In the genomic region with DNA sequence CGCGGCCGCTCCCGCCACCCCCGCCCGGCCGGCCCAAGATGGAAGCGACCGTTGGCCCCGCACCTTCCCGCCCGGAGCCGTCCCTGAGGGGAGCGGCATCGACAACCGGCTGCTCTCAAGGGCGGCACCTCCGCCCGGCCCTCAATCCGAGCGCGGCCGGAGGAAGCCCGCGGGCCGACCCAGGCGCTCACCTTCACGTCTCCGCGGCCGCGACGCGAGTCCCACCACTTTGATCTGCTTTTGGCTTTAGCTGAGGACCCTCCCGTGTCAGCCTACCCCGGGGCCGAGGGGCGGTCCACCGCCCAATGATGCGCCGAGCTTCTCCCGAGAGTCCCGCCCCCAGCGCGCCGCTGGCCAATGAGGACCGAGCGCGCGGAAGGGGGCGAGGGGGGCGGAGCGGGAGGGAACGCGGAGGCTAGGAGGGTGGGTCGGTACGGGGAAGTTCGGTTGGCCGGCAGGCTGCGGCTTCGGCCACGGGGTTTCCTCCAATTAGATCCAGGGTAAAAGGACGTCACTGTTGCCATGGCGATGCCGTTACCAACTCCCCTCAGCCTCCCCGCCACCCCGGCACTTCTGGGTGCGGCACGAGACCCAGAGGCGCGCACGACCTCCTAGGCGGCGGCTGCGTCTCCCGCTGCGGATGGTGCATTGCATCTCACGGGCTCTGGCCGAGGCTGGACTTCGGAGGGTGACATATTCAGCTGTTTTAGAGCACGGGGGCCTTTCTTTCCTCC, we compare ENCODE assay signal across 8 cellular contexts. TPM values are rescaled to one million over a fixed set of nuclear protein-coding genes. Genes with fewer than 3 reads are reported as not detected.
A peak's percentile ranks its signal among the peaks of the same experiment; 100 is the strongest.
DNase-seq lines count a peak whose midpoint lies in the region; ATAC-seq and TF ChIP-seq lines count a peak whose summit lies in the region.

Gene YWHAQ (minus strand): TSS at position 248 of the 734 bp plus-strand sequence. CDS start 545 bp downstream, outside the sequence.

- intact Hi-C loops in CD8-positive, alpha-beta T cell (cut with DNase I, micrococcal nuclease), result loop anchor here (1.0 to 10.0 kb wide), 14 partner anchors 72 to 1714 kb away; partner anchors contain the start of genes ADAM17 (in 2 of the 2), CPSF3 (in 2 of the 2), ITGB1BP1 (in 2 of the 2) and KLF11 (in 2 of the 2)
- intact Hi-C loops in lower lobe of right lung (cut with DNase I), result no loop called here

- no peak for TF ChIP-seq CTCF in CD8-positive, alpha-beta T cell (IDR thresholded peaks at IDR 0.05)
- no peak for TF ChIP-seq CTCF in lower lobe of right lung (IDR thresholded peaks at IDR 0.05)

- POLR2A ChIA-PET in CD8-positive, alpha-beta T cell (lab: Charles Lee), result interaction anchor here (0.6 to 3.2 kb wide), 13 partner anchors 12 to 490 kb away, joined by 3 to 42 read pairs (median 7); partner anchors contain the start of genes ADAM17, CPSF3, ITGB1BP1 and TAF1B

- peak; percentile 95 to 98 (median 97) for DNase-seq in CD8-positive, alpha-beta T cell
- DNase-seq in HS-27A (ENCODE audit: low read depth) (peak; percentile 90), NK-92 (lab: John Stamatoyannopoulos, UW; ENCODE audit: unreplicated experiment) (peak; percentile 73), lower lobe of right lung (peak; percentile 99)
- peak; percentile 95 to 98 for DNase-seq in activated CD8-positive, alpha-beta memory T cell treated with anti-CD3 and anti-CD28 coated beads for 1 hour (ENCODE audit: extremely low read depth in 1 of 2, low read depth in 1 of 2)
- DNase-seq in effector CD4-positive, alpha-beta T cell, result peak; percentile 95
- peak; percentile 93 to 98 (median 93) for DNase-seq in stimulated activated CD4-positive, alpha-beta T cell treated with anti-CD3 and anti-CD28 coated beads, TNF-alpha, amount 100 ng/mL, for 24 hours (ENCODE audit: low read depth in 3 of 3)

- peaks cover 37% of the 10 kb centered on the region for H3K36me3 Mint-ChIP-seq in CD8-positive, alpha-beta T cell

- H3K9me3 ChIP-seq in CD8-positive, alpha-beta T cell (ENCODE audit: low read length), result no peaks in the 10 kb centered on the region
- no peaks in the 10 kb centered on the region for H3K9me3 ChIP-seq in lower lobe of right lung

- peak within 1 kb of the TSS; percentile 94 for H3K27ac Mint-ChIP-seq in CD8-positive, alpha-beta T cell

- H3K27me3 ChIP-seq in CD8-positive, alpha-beta T cell (ENCODE audit: insufficient read depth, low read length), result no peaks in the 10 kb centered on the region
- no peaks in the 10 kb centered on the region for H3K27me3 ChIP-seq in lower lobe of right lung (ENCODE audit: low read depth)

- H3K4me3 ChIP-seq in CD8-positive, alpha-beta T cell (ENCODE audit: low read depth, low read length), result peak within 1 kb of the TSS; percentile 93
- peak within 1 kb of the TSS; percentile 85 for H3K4me3 ChIP-seq in lower lobe of right lung

- peak within 1 kb of the TSS; percentile 91 for H3K27ac ChIP-seq in CD8-positive, alpha-beta T cell (ENCODE audit: low read depth, low read length)
- H3K27ac ChIP-seq in lower lobe of right lung, result peak within 1 kb of the TSS; percentile 94

- no peaks in the 10 kb centered on the region for H3K27me3 Mint-ChIP-seq in CD8-positive, alpha-beta T cell (ENCODE audit: low read depth)

- no peaks in the 10 kb centered on the region for H3K9me3 Mint-ChIP-seq in CD8-positive, alpha-beta T cell

- peak within 1 kb of the TSS; percentile 93 for H3K4me3 Mint-ChIP-seq in CD8-positive, alpha-beta T cell

- no peaks in the 10 kb centered on the region for H3K36me3 ChIP-seq in CD8-positive, alpha-beta T cell (ENCODE audit: insufficient read depth, low read length)
- peaks cover 21% of the 10 kb centered on the region for H3K36me3 ChIP-seq in lower lobe of right lung

- peak; percentile 90 for ATAC-seq in CD8-positive, alpha-beta T cell
- peak; percentile 93 for ATAC-seq in GM19467 (IDR thresholded peaks at IDR 0.05; ENCODE audit: unreplicated experiment)
- peak; percentile 98 to 99 for ATAC-seq in lower lobe of right lung

- CTCF ChIA-PET in CD8-positive, alpha-beta T cell (lab: Charles Lee), result interaction anchor here (1.3 to 1.9 kb wide), 5 partner anchors 9 to 208 kb away, joined by 3 to 7 read pairs (median 5); partner anchors contain the start of genes ADAM17, CPSF3 and ITGB1BP1

- peaks cover 37% of the 10 kb centered on the region for H3K4me1 ChIP-seq in CD8-positive, alpha-beta T cell (ENCODE audit: insufficient read depth, low read length)
- peaks cover 45% of the 10 kb centered on the region for H3K4me1 ChIP-seq in lower lobe of right lung

- peaks cover 46% of the 10 kb centered on the region for H3K4me1 Mint-ChIP-seq in CD8-positive, alpha-beta T cell (ENCODE audit: low read depth)

RNA-seq across cellular contexts. Expression of gene YWHAQ, which starts in this region (rescaled TPM):
- 100 to 1,000 TPM; 115 to 123 TPM for total RNA-seq in CD8-positive, alpha-beta T cell
- total RNA-seq in lower lobe of right lung, result 175 TPM

Comparison
In these comparisons a context has a peak if more than half of its experiments do, and no peak if none do; other contexts are left out.
1. Peak in every context shown above with its lines: DNase-seq, ATAC-seq, H3K4me3 ChIP-seq and H3K27ac ChIP-seq.